Comparison of ENCODE assay signal across 8 cellular contexts in the genomic region with DNA sequence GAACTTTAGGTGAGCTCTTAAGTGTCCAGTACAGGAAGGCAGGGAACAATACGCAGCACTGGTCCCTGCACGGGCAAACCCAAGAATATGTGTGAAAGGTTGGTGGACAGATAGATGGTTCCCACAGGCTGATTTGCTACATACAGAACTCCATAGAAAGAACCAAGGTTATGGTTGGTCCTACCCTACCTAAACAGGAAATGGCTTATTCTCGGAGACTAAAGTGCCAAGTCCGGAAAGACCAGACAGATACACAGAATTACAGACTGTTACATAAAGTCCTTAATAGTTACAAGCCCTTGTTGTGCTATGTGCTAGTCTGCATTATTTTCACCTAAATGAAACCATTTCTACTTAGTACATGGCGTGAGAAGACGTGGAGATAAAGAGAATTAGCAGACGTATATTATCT. TPM values are rescaled to one million over a fixed set of nuclear protein-coding genes. Genes with fewer than 3 reads are reported as not detected.
A peak's percentile ranks its signal among the peaks of the same experiment; 100 is the strongest.
DNase-seq lines count a peak whose midpoint lies in the region; ATAC-seq and TF ChIP-seq lines count a peak whose summit lies in the region.

No MANE protein-coding gene starts in this region.

- H4K20me1 ChIP-seq in fibroblast of lung (ENCODE audit: control insufficient read depth, extremely low read depth, insufficient read depth, low read length) = no peaks in the 10 kb centered on the region

- H3K36me3 Mint-ChIP-seq in osteocyte (ENCODE audit: unreplicated experiment) = no peaks in the 10 kb centered on the region

- H3K79me2 ChIP-seq in fibroblast of lung (ENCODE audit: control insufficient read depth, insufficient read depth, low read length) = peaks cover 52% of the 10 kb centered on the region

- peak overlapping the region; percentile 93 for H3K4me2 ChIP-seq in fibroblast of lung (ENCODE audit: extremely low read depth, insufficient read depth, low read length)

- peak overlapping the region; percentile 81 for H3K9ac ChIP-seq in fibroblast of lung (ENCODE audit: insufficient read depth, low read length)

- H3K36me3 ChIP-seq in fibroblast of lung (ENCODE audit: control insufficient read depth, insufficient read depth, low read length) = no peaks in the 10 kb centered on the region

- peak overlapping the region; percentile 94 for H3K27ac Mint-ChIP-seq in osteocyte (ENCODE audit: unreplicated experiment)

- intact Hi-C loops in sciatic nerve (cut with DNase I) = no loop called here

- H3K9me3 ChIP-seq in fibroblast of lung (ENCODE audit: control insufficient read depth, insufficient read depth, low read depth, low read length) = no peaks in the 10 kb centered on the region

- DNase-seq in COLO829 (ENCODE audit: low spot score) (peak; percentile 34), HL-60 (ENCODE audit: low read depth in 1 of 2, low spot score in 1 of 2) (peak in 1 of 2 experiments; percentile 16), UCSD-AML1 (lab: John Stamatoyannopoulos, UW; ENCODE audit: unreplicated experiment) (peak; percentile 12), fibroblast of lung (ENCODE audit: low read depth in 2 of 2) (peak; percentile 32 to 42), osteocyte (ENCODE audit: extremely low spot score, unreplicated experiment) (no peak), SK-N-DZ (ENCODE audit: low spot score) (no peak), sciatic nerve (ENCODE audit: low spot score) (no peak)
- no peak for DNase-seq in stimulated activated CD4-positive, alpha-beta T cell treated with anti-CD3 and anti-CD28 coated beads, Interleukin-4, amount 100 ng/mL, for 24 hours

- H3K9me3 Mint-ChIP-seq in osteocyte (ENCODE audit: unreplicated experiment) = no peaks in the 10 kb centered on the region

- peak overlapping the region; percentile 90 for H3K4me3 Mint-ChIP-seq in osteocyte (ENCODE audit: unreplicated experiment)

- H3K27me3 ChIP-seq in HL-60 (ENCODE audit: insufficient read depth, poor library complexity, severe bottlenecking) (no peaks in the 10 kb centered on the region), fibroblast of lung (ENCODE audit: control insufficient read depth, insufficient read depth, low read length) (peaks cover 2% of the 10 kb centered on the region)

- TF ChIP-seq CTCF in HL-60 (IDR thresholded peaks at IDR 0.05; ENCODE audit: insufficient read depth, low read length) = no peak
- no peak for TF ChIP-seq CTCF in fibroblast of lung (conservative IDR thresholded peaks at IDR 0.05 in 1 of 2, IDR thresholded peaks at IDR 0.05 in 1 of 2; ENCODE audit: low read depth in 1 of 2, low read length in 2 of 2)
- no peak for TF ChIP-seq CTCF in osteocyte (IDR thresholded peaks at IDR 0.05)

- H3K4me1 Mint-ChIP-seq in osteocyte (ENCODE audit: unreplicated experiment) = peaks cover 25% of the 10 kb centered on the region

- ATAC-seq in sciatic nerve = no peak

- H2AFZ ChIP-seq in fibroblast of lung (ENCODE audit: low read length) = peak overlapping the region; percentile 74

- H3K27me3 Mint-ChIP-seq in osteocyte (ENCODE audit: unreplicated experiment) = no peaks in the 10 kb centered on the region

- peak overlapping the region; percentile 90 for H3K27ac ChIP-seq in HL-60 (replicated peaks)
- peak overlapping the region; percentile 88 for H3K27ac ChIP-seq in fibroblast of lung (ENCODE audit: insufficient read depth, low read length)

- H3K4me3 ChIP-seq in HL-60 (replicated peaks; ENCODE audit: insufficient read depth, low read length) (peak overlapping the region; percentile 83), fibroblast of lung (replicated peaks in 1 of 4; ENCODE audit: control extremely low read depth in 1 of 4, insufficient read depth in 1 of 4, low read depth in 3 of 4, low read length in 4 of 4) (peak overlapping the region; percentile 83 to 95 (median 91))

- H3K4me1 ChIP-seq in fibroblast of lung (ENCODE audit: control insufficient read depth, extremely low read depth, insufficient read depth, low read length) = peaks cover 6% of the 10 kb centered on the region

RNA-seq across cellular contexts. Expression of gene REV1, which starts 1.2 kb away (rescaled TPM):
- 32.1 and 39.3 TPM in 2 replicates for total RNA-seq in fibroblast of lung
- 13.9 and 19.3 TPM in 2 replicates for polyA plus RNA-seq in fibroblast of lung
- polyA plus RNA-seq in fibroblast of lung (2012) = 11.5 and 12.8 TPM in 2 replicates
- 4.9 and 16.9 TPM in 2 replicates for polyA minus RNA-seq in fibroblast of lung (ENCODE audit: low replicate concordance)
- 32.5 and 33.0 TPM in 2 replicates for total RNA-seq in osteocyte
- polyA plus RNA-seq in SK-N-DZ (2014; cell fraction: cytosol; rRNA removed) = 26.9 and 34.6 TPM in 2 replicates
- 130 and 158 TPM in 2 replicates for polyA plus RNA-seq in SK-N-DZ (2014; cell fraction: nucleus; rRNA removed)
- total RNA-seq in sciatic nerve = 75.2 TPM

Comparison
In these comparisons a context has a peak if more than half of its experiments do, and no peak if none do; other contexts are left out.
1. DNase-seq: peak in COLO829 (single experiment), UCSD-AML1 (single experiment) and fibroblast of lung (2 of 2); none in osteocyte (single experiment), stimulated activated CD4-positive, alpha-beta T cell treated with anti-CD3 and anti-CD28 coated beads, Interleukin-4, amount 100 ng/mL, for 24 hours (single experiment), SK-N-DZ (single experiment) and sciatic nerve (single experiment).